ENCODE assay signal across 21 cellular contexts in the genomic region with DNA sequence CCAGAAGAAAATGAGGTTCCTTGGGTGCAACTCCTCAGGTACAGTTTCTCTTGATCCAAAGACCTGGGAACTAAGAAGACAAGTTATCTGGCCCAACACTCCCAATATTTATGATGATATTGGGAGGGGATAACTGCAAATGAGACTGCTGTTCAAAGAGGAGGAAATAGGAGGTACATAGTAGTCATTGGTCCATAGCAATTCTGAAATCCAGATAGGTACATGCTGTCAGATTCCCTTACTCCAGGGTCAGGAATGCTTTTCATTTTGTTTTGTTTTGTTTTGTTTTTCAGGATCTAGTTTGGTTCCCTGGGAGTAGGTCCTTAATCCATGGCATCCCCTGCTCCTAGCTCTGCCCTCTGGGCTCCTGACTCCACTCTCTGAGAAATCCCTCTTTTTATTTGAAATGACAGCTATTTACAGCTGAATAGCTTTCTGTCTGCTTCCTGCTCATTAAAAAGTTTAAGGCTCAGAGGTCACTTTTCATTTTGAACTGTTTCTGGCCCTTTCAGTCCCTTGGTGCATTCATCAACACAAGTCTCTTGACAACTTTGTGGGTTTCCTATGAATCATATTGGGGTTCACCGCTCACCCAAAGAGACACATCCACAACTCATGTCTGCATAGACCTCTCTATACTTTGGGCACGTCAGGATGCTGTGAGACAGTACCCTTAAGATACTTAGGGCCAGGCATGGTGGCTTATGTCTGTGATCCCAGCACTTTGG.
DNase-seq lines count a peak whose midpoint lies in the region; ATAC-seq, FAIRE-seq and TF ChIP-seq lines count a peak whose summit lies in the region.
"Had no signal": no experiment of that assay in that cellular context is flagged by ENCODE, and none has a peak within 500 bp of the region (broad histone marks: within the 10 kb centered on the region; RNA-seq: fewer than 3 reads in every experiment).

No MANE protein-coding gene starts in this region.

- peaks cover 5% of the 10 kb centered on the region for H3K9me3 ChIP-seq in K562 (replicated peaks; ENCODE audit: control insufficient read depth, insufficient read depth, low read depth, low read length)

- no peak for FAIRE-seq in K562 (lab: Jason Lieb, UNC)
- FAIRE-seq: A549, D721Med, G401.6, GM12891, GM19239 had no signal

- H3K27ac ChIP-seq in K562 (ENCODE audit: extremely low read depth, low read depth, low read length): no peak overlapping the region
- H3K27ac ChIP-seq: 22Rv1; A549; BLaER1 treated with 17β-estradiol and CSF1 and Interleukin-3, amounts not matched to agents 10 nM and 100 nM; C4-2B had no signal

- H3K9me1 ChIP-seq in K562 (ENCODE audit: control insufficient read depth, insufficient read depth, low read length): no peaks in the 10 kb centered on the region

- no peak for DNase-seq in activated T-cell treated with anti-CD3 and anti-CD28 coated beads, Interleukin-2, amount 50 U/mL, for 72 hours
- no peak for DNase-seq in activated T-cell treated with anti-CD3 and anti-CD28 coated beads, Interleukin-2, amount 50 U/mL, for 4 hours
- DNase-seq in K562 (ENCODE audit: extremely low read depth in 1 of 4, low spot score in 3 of 4): no peak
- DNase-seq in erythroblast (lab: John Stamatoyannopoulos, UW): no peak
- DNase-seq: AML-193; Caco-2; Calu3; CD4-positive, alpha-beta T cell; CD8-positive, alpha-beta T cell; DMS79 treated with DMSO at 0.1 percent for 48 hours; GF-D8 had no signal

- peaks cover 5% of the 10 kb centered on the region for H3K4me1 Mint-ChIP-seq in activated T-cell treated with anti-CD3 and anti-CD28 coated beads, Interleukin-2, amount 50 U/mL, for 72 hours (ENCODE audit: low read depth)
- no peaks in the 10 kb centered on the region for H3K4me1 Mint-ChIP-seq in activated T-cell treated with anti-CD3 and anti-CD28 coated beads, Interleukin-2, amount 50 U/mL, for 4 hours (ENCODE audit: low read depth)
- H3K4me1 Mint-ChIP-seq: B cell had no signal

- no peak overlapping the region for H3K4me2 ChIP-seq in K562 (ENCODE audit: insufficient read depth, low read length)
- H3K4me2 ChIP-seq: A549; BLaER1 treated with 17β-estradiol and CSF1 and Interleukin-3, amounts not matched to agents 10 nM and 100 nM had no signal

- no peaks in the 10 kb centered on the region for H3K27me3 Mint-ChIP-seq in activated T-cell treated with anti-CD3 and anti-CD28 coated beads, Interleukin-2, amount 50 U/mL, for 72 hours (ENCODE audit: low read depth)
- no peaks in the 10 kb centered on the region for H3K27me3 Mint-ChIP-seq in activated T-cell treated with anti-CD3 and anti-CD28 coated beads, Interleukin-2, amount 50 U/mL, for 4 hours (ENCODE audit: low read depth)
- H3K27me3 Mint-ChIP-seq: B cell; CD4-positive, alpha-beta T cell had no signal

- no peaks in the 10 kb centered on the region for H3K79me2 ChIP-seq in K562 (ENCODE audit: control insufficient read depth, insufficient read depth, low read length)

- H4K20me1 ChIP-seq in K562 (replicated peaks; ENCODE audit: control insufficient read depth, insufficient read depth, low read length): no peaks in the 10 kb centered on the region
- H4K20me1 ChIP-seq: BLaER1 treated with 17β-estradiol and CSF1 and Interleukin-3, amounts not matched to agents 10 nM and 100 nM had no signal

- no peaks in the 10 kb centered on the region for H3K27me3 ChIP-seq in K562 (ENCODE audit: control insufficient read depth in 2 of 2, insufficient read depth in 2 of 2, low read length in 2 of 2)
- H3K27me3 ChIP-seq: BLaER1 treated with 17β-estradiol and CSF1 and Interleukin-3, amounts not matched to agents 10 nM and 100 nM had no signal

- H3K4me3 Mint-ChIP-seq in activated T-cell treated with anti-CD3 and anti-CD28 coated beads, Interleukin-2, amount 50 U/mL, for 72 hours: no peak overlapping the region
- no peak overlapping the region for H3K4me3 Mint-ChIP-seq in activated T-cell treated with anti-CD3 and anti-CD28 coated beads, Interleukin-2, amount 50 U/mL, for 4 hours
- H3K4me3 Mint-ChIP-seq: B cell; CD4-positive, alpha-beta T cell; CD8-positive, alpha-beta T cell had no signal

- no peak overlapping the region for H3K9ac ChIP-seq in K562 (ENCODE audit: insufficient read depth in 1 of 2, low read depth in 2 of 2, low read length in 2 of 2)
- H3K9ac ChIP-seq: BLaER1 treated with 17β-estradiol and CSF1 and Interleukin-3, amounts not matched to agents 10 nM and 100 nM had no signal

- H3K4me3 ChIP-seq in K562: no peak overlapping the region
- H3K4me3 ChIP-seq: A549 had no signal

- POLR2A ChIA-PET in K562 (lab: Yijun Ruan, JAX): no interaction called here

- H2AFZ ChIP-seq in K562 (ENCODE audit: low read depth, low read length): no peak overlapping the region

- no peak for TF ChIP-seq CTCF in K562 (IDR thresholded peaks at IDR 0.05 in 2 of 3, conservative IDR thresholded peaks at IDR 0.05 in 1 of 3; ENCODE audit: insufficient read depth in 2 of 3, low read depth in 1 of 3, low read length in 3 of 3)

- peaks cover 37 to 50% of the 10 kb centered on the region in 2 donors for H3K36me3 Mint-ChIP-seq in activated T-cell treated with anti-CD3 and anti-CD28 coated beads, Interleukin-2, amount 50 U/mL, for 72 hours (ENCODE audit: insufficient read depth in 2 of 2)
- peaks cover 63% of the 10 kb centered on the region for H3K36me3 Mint-ChIP-seq in activated T-cell treated with anti-CD3 and anti-CD28 coated beads, Interleukin-2, amount 50 U/mL, for 4 hours (ENCODE audit: insufficient read depth)

- peak overlapping the region; percentile 87 for H3K27ac Mint-ChIP-seq in activated T-cell treated with anti-CD3 and anti-CD28 coated beads, Interleukin-2, amount 50 U/mL, for 72 hours
- H3K27ac Mint-ChIP-seq: B cell; CD4-positive, alpha-beta T cell; CD8-positive, alpha-beta T cell had no signal

- TF ChIP-seq POLR2A in K562 (conservative IDR thresholded peaks at IDR 0.05) (no peak; the same call in 1 of the 2 replicates), erythroblast (IDR thresholded peaks at IDR 0.05; ENCODE audit: low read length) (no peak)

- CTCF ChIA-PET in K562 (lab: Yijun Ruan, JAX; ENCODE audit: low intra/inter-chr PET ratio): no interaction called here

- WGBS in K562 (ENCODE audit: insufficient coverage, low coverage, missing lambda C conversion rate): 95% methylated on average over 2 of the region's 2 CpGs

- BruUV-seq in K562 (replicated peaks; lab: Mats Ljungman, UMichigan): no TSS peak

- TF ChIP-seq RAD21 in K562 (CRISPR knock-in tag; conservative IDR thresholded peaks at IDR 0.05 in 1 of 2, IDR thresholded peaks at IDR 0.05 in 1 of 2): no peak

- intact Hi-C loops in K562 (cut with micrococcal nuclease): no loop called here

- ATAC-seq in activated T-cell treated with anti-CD3 and anti-CD28 coated beads, Interleukin-2, amount 50 U/mL, for 72 hours (replicated peaks in 1 of 2): no peak
- ATAC-seq in activated T-cell treated with anti-CD3 and anti-CD28 coated beads, Interleukin-2, amount 50 U/mL, for 4 hours: no peak
- ATAC-seq in K562 (no peak), HG03460 (IDR thresholded peaks at IDR 0.05; ENCODE audit: unreplicated experiment) (no peak)
- ATAC-seq: A549; CD8-positive, alpha-beta T cell had no signal

- no peaks in the 10 kb centered on the region for H3K4me1 ChIP-seq in K562 (replicated peaks in 1 of 2; ENCODE audit: control insufficient read depth in 2 of 2, insufficient read depth in 2 of 2, low read length in 2 of 2)
- H3K4me1 ChIP-seq: A549, Caco-2 had no signal

- peaks cover 98% of the 10 kb centered on the region for H3K36me3 ChIP-seq in K562 (ENCODE audit: control insufficient read depth, insufficient read depth, low read length)

- H3K9me3 Mint-ChIP-seq in activated T-cell treated with anti-CD3 and anti-CD28 coated beads, Interleukin-2, amount 50 U/mL, for 72 hours: peaks cover 7 to 8% of the 10 kb centered on the region in 2 donors
- peaks cover 7% of the 10 kb centered on the region for H3K9me3 Mint-ChIP-seq in activated T-cell treated with anti-CD3 and anti-CD28 coated beads, Interleukin-2, amount 50 U/mL, for 4 hours

- in situ Hi-C loops in K562 (cut with MboI): no loop called here

- TF ChIP-seq EP300 in K562 (IDR thresholded peaks at IDR 0.05; ENCODE audit: low read length): no peak

TF ChIP-seq in K562, 482 proteins besides CTCF, POLR2A, EP300 and RAD21:
- TF ChIP-seq DDX20 (tag; IDR thresholded peaks at IDR 0.05; ENCODE audit: low read depth) (no peak), POLR2AphosphoS5 (IDR thresholded peaks at IDR 0.05; ENCODE audit: control insufficient read depth, insufficient read depth, low read depth, low read length) (0 out of 2 replicates have a peak, but pooled peaks have one; percentile 29), ZNF584 (CRISPR knock-in tag; IDR thresholded peaks at IDR 0.05; ENCODE audit: low read depth) (peak; percentile 100)
